ENCODE assay signal across 26 cellular contexts in genomic region chr12:41497362-41497761, GRCh38.
"Had no signal": no experiment of that assay in that cellular context is flagged by ENCODE, and none has a peak within 500 bp of the region (broad histone marks: within the 10 kb centered on the region; RNA-seq: fewer than 3 reads in every experiment).

No MANE protein-coding gene starts in this region.

- DNase-seq: activated CD4-positive, alpha-beta memory T cell treated with anti-CD3 and anti-CD28 coated beads, Interleukin-2, amount 10 ng/mL, durations not matched to agents 7 days and 5 days; activated CD4-positive, alpha-beta T cell treated with anti-CD3 and anti-CD28 coated beads for 36 hours; activated CD4-positive, alpha-beta T cell treated with anti-CD3 and anti-CD28 coated beads, Interleukin-2, amount 10 ng/mL, durations not matched to agents 24 days and 14 days; activated CD4-positive, CD25-positive, alpha-beta regulatory T cell; activated CD4-positive, CD25-positive, alpha-beta regulatory T cell treated with anti-CD3 and anti-CD28 coated beads, Interleukin-2, amount 50 U/mL, for 72 hours; activated CD8-positive, alpha-beta memory T cell treated with anti-CD3 and anti-CD28 coated beads, Interleukin-2, amount 50 U/mL, for 48 hours; activated gamma-delta T cell; activated naive CD4-positive, alpha-beta T cell; activated naive CD4-positive, alpha-beta T cell treated with anti-CD3 and anti-CD28 coated beads, Interleukin-2, amount 10 ng/mL, durations not matched to agents 7 days and 5 days; activated naive CD8-positive, alpha-beta T cell treated with anti-CD3 and anti-CD28 coated beads, Interleukin-2, amount 10 ng/mL, durations not matched to agents 7 days and 5 days; activated T-cell treated with anti-CD3 and anti-CD28 coated beads for 4 hours; activated T-cell treated with anti-CD3 and anti-CD28 coated beads, Interleukin-2, amount 50 U/mL, for 24 hours; activated T-cell treated with anti-CD3 and anti-CD28 coated beads, Interleukin-2, amount 50 U/mL, for 72 hours; amniotic stem cell; anterior cingulate cortex; brain microvascular endothelial cell; dorsolateral prefrontal cortex; effector memory CD4-positive, alpha-beta T cell; endodermal cell; foreskin keratinocyte; head of caudate nucleus; T-helper 2 cell had no signal

- ATAC-seq: activated CD4-positive, alpha-beta T cell treated with anti-CD3 and anti-CD28 coated beads for 36 hours; activated naive CD4-positive, alpha-beta T cell treated with anti-CD3 and anti-CD28 coated beads, Interleukin-2, amount 50 U/mL, for 72 hours; activated T-cell treated with anti-CD3 and anti-CD28 coated beads, Interleukin-2, amount 50 U/mL, for 72 hours; esophagus mucosa; foreskin keratinocyte; gastroesophageal sphincter had no signal

- H3K27ac ChIP-seq: brain microvascular endothelial cell, coronary artery, dorsolateral prefrontal cortex, foreskin keratinocyte, gastroesophageal sphincter had no signal

- H3K27me3 ChIP-seq: brain microvascular endothelial cell, dorsolateral prefrontal cortex, foreskin keratinocyte, gastroesophageal sphincter had no signal

- H3K4me3 ChIP-seq: coronary artery, dorsolateral prefrontal cortex, gastroesophageal sphincter had no signal

- H3K9me3 ChIP-seq: gastroesophageal sphincter had no signal

- H3K36me3 ChIP-seq: brain microvascular endothelial cell, gastroesophageal sphincter had no signal

- H3K4me1 ChIP-seq: foreskin keratinocyte, gastroesophageal sphincter had no signal
